Comparison of ENCODE assay signal across 11 cellular contexts in genomic region chr19:18225355-18225701, GRCh38. TPM values are rescaled to one million over a fixed set of nuclear protein-coding genes. Genes with fewer than 3 reads are reported as not detected.
DNase-seq lines count a peak whose midpoint lies in the region; ATAC-seq and TF ChIP-seq lines count a peak whose summit lies in the region.
"Had no signal": no experiment of that assay in that cellular context is flagged by ENCODE, and none has a peak within 500 bp of the region (broad histone marks: within the 10 kb centered on the region; RNA-seq: fewer than 3 reads in every experiment).

No MANE protein-coding gene starts in this region.

- H3T11ph ChIP-seq in H9 (ENCODE audit: low read length): no peak overlapping the region

- no CpG with 5 or more reads among the region's 16 CpGs for WGBS in H9 (ENCODE audit: extremely low coverage, insufficient read length, low lambda C conversion rate)

- no peak overlapping the region for H2BK15ac ChIP-seq in H9 (ENCODE audit: low read depth, low read length)

- POLR2A ChIA-PET in T-cell (lab: Charles Lee): no interaction called here

- no peaks in the 10 kb centered on the region for H3K36me3 ChIP-seq in skeletal muscle tissue (ENCODE audit: control insufficient read depth in 3 of 3, insufficient read depth in 3 of 3, low read length in 3 of 3)

- H2AFZ ChIP-seq in H9 (ENCODE audit: low read length): no peak overlapping the region

- H3K23me2 ChIP-seq in H9 (ENCODE audit: insufficient read length, low read depth, low read length, poor library complexity, severe bottlenecking): peaks cover 4% of the 10 kb centered on the region

- no peak overlapping the region for H2BK20ac ChIP-seq in H9 (ENCODE audit: low read depth, low read length, poor library complexity, severe bottlenecking)

- H2BK120ac ChIP-seq in H9 (ENCODE audit: low read depth, low read length, poor library complexity, severe bottlenecking): no peak overlapping the region

- H3K4me3 ChIP-seq in skeletal muscle tissue (ENCODE audit: low read length in 3 of 3): peak overlapping the region in 2 of 3 donors; percentile 29 to 69

- peak overlapping the region; percentile 60 for H3K4me2 ChIP-seq in H9 (ENCODE audit: insufficient read depth, insufficient read length, low read length)

- H4K91ac ChIP-seq in H9 (ENCODE audit: insufficient read length, low read depth, low read length): no peak overlapping the region

- H4K5ac ChIP-seq in H9 (ENCODE audit: insufficient read length, low read depth, low read length): no peak overlapping the region

- no peak overlapping the region; the same call in 1 of the 2 replicates for H3K14ac ChIP-seq in H9 (ENCODE audit: insufficient read depth, low read length)

- H2BK12ac ChIP-seq in H9 (ENCODE audit: insufficient read length, low read depth, low read length): no peak overlapping the region

- H3K4me3 Mint-ChIP-seq in H9 (peak overlapping the region; percentile 78 to 97), T-cell (peak overlapping the region; percentile 3 to 92 (median 21)), glutamatergic neuron (ENCODE audit: unreplicated experiment) (peak overlapping the region; percentile 94)
- no peak overlapping the region for H3K4me3 Mint-ChIP-seq in activated T-helper 2 cell treated with anti-CD3 and anti-CD28 coated beads, Interferon-gamma antibody, Interleukin-2, Interleukin-4, amounts not matched to agents 10 μg/mL and 5 μg/mL and 100 μg/mL, durations not matched to agents 14 hours and 24 hours and 36 hours (ENCODE audit: low read depth)

- H3K27ac ChIP-seq in H9 (ENCODE audit: insufficient read length, low read depth, low read length) (no peak overlapping the region), skeletal muscle tissue (ENCODE audit: low read depth, low read length) (peak overlapping the region; percentile 87)

- ATAC-seq in T-cell (replicated peaks in 1 of 4) (no peak), GM18517 (IDR thresholded peaks at IDR 0.05; ENCODE audit: unreplicated experiment) (no peak)

- H2BK5ac ChIP-seq in H9 (ENCODE audit: insufficient read length, low read length): no peak overlapping the region

- H3K27me3 Mint-ChIP-seq in H9 (ENCODE audit: low read depth) (peaks cover 37% of the 10 kb centered on the region), T-cell (peaks cover 46 to 73% of the 10 kb centered on the region in 2 donors), glutamatergic neuron (ENCODE audit: unreplicated experiment) (peaks cover 12% of the 10 kb centered on the region)
- peaks cover 48% of the 10 kb centered on the region for H3K27me3 Mint-ChIP-seq in activated T-helper 2 cell treated with anti-CD3 and anti-CD28 coated beads, Interferon-gamma antibody, Interleukin-2, Interleukin-4, amounts not matched to agents 10 μg/mL and 5 μg/mL and 100 μg/mL, durations not matched to agents 14 hours and 24 hours and 36 hours (ENCODE audit: low read depth)

- CTCF ChIA-PET in T-cell (lab: Charles Lee): no interaction called here

- H2AK5ac ChIP-seq in H9 (ENCODE audit: insufficient read length, low read length): no peak overlapping the region

- H3K9me3 ChIP-seq in H9 (ENCODE audit: control insufficient read depth, low read depth, low read length): no peaks in the 10 kb centered on the region
- H3K9me3 ChIP-seq in skeletal muscle tissue (ENCODE audit: control insufficient read depth in 3 of 3, low read length in 3 of 3): no peaks in the 10 kb centered on the region

- no peaks in the 10 kb centered on the region for H4K20me1 ChIP-seq in H9 (ENCODE audit: control insufficient read depth, insufficient read depth, insufficient read length)

- H3K4ac ChIP-seq in H9 (ENCODE audit: low read depth, low read length): no peak overlapping the region

- peaks cover 2% of the 10 kb centered on the region; the same call in 1 of the 2 replicates for H3K27me3 ChIP-seq in H9 (ENCODE audit: insufficient read depth, low read length)
- H3K27me3 ChIP-seq in skeletal muscle tissue (ENCODE audit: control insufficient read depth in 3 of 3, insufficient read depth in 3 of 3, low read length in 3 of 3): peaks cover 0 to 29% (median 20%) of the 10 kb centered on the region in 3 donors

- no peak overlapping the region for H3K56ac ChIP-seq in H9 (ENCODE audit: insufficient read length, low read depth, low read length)

- no peak for DNase-seq in H9
- DNase-seq in T-cell: no peak
- no peak for DNase-seq in glutamatergic neuron
- DNase-seq in activated T-helper 2 cell treated with anti-CD3 and anti-CD28 coated beads, Interferon-gamma antibody, Interleukin-2, Interleukin-4, amounts not matched to agents 10 μg/mL and 5 μg/mL and 100 μg/mL, durations not matched to agents 14 hours and 24 hours and 36 hours (ENCODE audit: low spot score): no peak
- DNase-seq in NCI-H2171 treated with DMSO at 0.1 percent for 48 hours (lab: John Stamatoyannopoulos, UW): no peak
- DNase-seq: DMS79, MV-4-11, T1000 had no signal

- H3K9me3 Mint-ChIP-seq in H9 (peaks cover 0 to 2% of the 10 kb centered on the region in 2 experiments; a peak in 2 of 5 replicates), T-cell (no peaks in the 10 kb centered on the region), glutamatergic neuron (ENCODE audit: unreplicated experiment) (peaks cover 8% of the 10 kb centered on the region)
- H3K9me3 Mint-ChIP-seq in activated T-helper 2 cell treated with anti-CD3 and anti-CD28 coated beads, Interferon-gamma antibody, Interleukin-2, Interleukin-4, amounts not matched to agents 10 μg/mL and 5 μg/mL and 100 μg/mL, durations not matched to agents 14 hours and 24 hours and 36 hours: no peaks in the 10 kb centered on the region

- H3K4me1 ChIP-seq in H9 (ENCODE audit: insufficient read depth, low read length): no peaks in the 10 kb centered on the region
- H3K4me1 ChIP-seq in skeletal muscle tissue (ENCODE audit: control insufficient read depth in 3 of 3, insufficient read depth in 3 of 3, low read length in 3 of 3): peaks cover 36 to 43% (median 38%) of the 10 kb centered on the region in 3 donors

- H3K79me1 ChIP-seq in H9 (ENCODE audit: insufficient read depth, low read depth, low read length, poor library complexity, severe bottlenecking): no peaks in the 10 kb centered on the region

- H3K4me1 Mint-ChIP-seq in H9: peaks cover 28 to 39% of the 10 kb centered on the region in 2 experiments
- peaks cover 20 to 31% (median 22%) of the 10 kb centered on the region in 3 donors for H3K4me1 Mint-ChIP-seq in T-cell
- peaks cover 10% of the 10 kb centered on the region for H3K4me1 Mint-ChIP-seq in glutamatergic neuron (ENCODE audit: low read depth, unreplicated experiment)
- peaks cover 8% of the 10 kb centered on the region for H3K4me1 Mint-ChIP-seq in activated T-helper 2 cell treated with anti-CD3 and anti-CD28 coated beads, Interferon-gamma antibody, Interleukin-2, Interleukin-4, amounts not matched to agents 10 μg/mL and 5 μg/mL and 100 μg/mL, durations not matched to agents 14 hours and 24 hours and 36 hours (ENCODE audit: low read depth)

- H3K18ac ChIP-seq in H9 (ENCODE audit: insufficient read length, low read depth, low read length): no peak overlapping the region

- H4K8ac ChIP-seq in H9 (replicated peaks; ENCODE audit: insufficient read length, low read depth, low read length): no peak overlapping the region

- H3K23ac ChIP-seq in H9 (ENCODE audit: insufficient read length, low read depth, low read length): no peak overlapping the region

- TF ChIP-seq CTCF in H9 (conservative IDR thresholded peaks at IDR 0.05): no peak
- TF ChIP-seq CTCF in glutamatergic neuron (IDR thresholded peaks at IDR 0.05; ENCODE audit: partially characterized antibody, unreplicated experiment): no peak

- H3K9ac ChIP-seq in H9 (ENCODE audit: extremely low read depth, insufficient read length, low read length): no peak overlapping the region
- peak overlapping the region in 2 of 3 donors; percentile 68 to 79 for H3K9ac ChIP-seq in skeletal muscle tissue (ENCODE audit: low read depth in 1 of 3, low read length in 3 of 3)

- no peaks in the 10 kb centered on the region; a peak in 1 of 7 replicates for H3K36me3 Mint-ChIP-seq in H9 (ENCODE audit: insufficient read depth in 1 of 3, low read depth in 3 of 3)
- no peaks in the 10 kb centered on the region for H3K36me3 Mint-ChIP-seq in T-cell
- H3K36me3 Mint-ChIP-seq in glutamatergic neuron (ENCODE audit: unreplicated experiment): no peaks in the 10 kb centered on the region
- H3K36me3 Mint-ChIP-seq in activated T-helper 2 cell treated with anti-CD3 and anti-CD28 coated beads, Interferon-gamma antibody, Interleukin-2, Interleukin-4, amounts not matched to agents 10 μg/mL and 5 μg/mL and 100 μg/mL, durations not matched to agents 14 hours and 24 hours and 36 hours (ENCODE audit: low read depth): no peaks in the 10 kb centered on the region

- H3K79me2 ChIP-seq in H9 (ENCODE audit: insufficient read depth, low read length): no peaks in the 10 kb centered on the region

- H3K27ac Mint-ChIP-seq in H9: no peak overlapping the region
- no peak overlapping the region for H3K27ac Mint-ChIP-seq in T-cell
- H3K27ac Mint-ChIP-seq in glutamatergic neuron (ENCODE audit: unreplicated experiment): peak overlapping the region; percentile 94
- H3K27ac Mint-ChIP-seq in activated T-helper 2 cell treated with anti-CD3 and anti-CD28 coated beads, Interferon-gamma antibody, Interleukin-2, Interleukin-4, amounts not matched to agents 10 μg/mL and 5 μg/mL and 100 μg/mL, durations not matched to agents 14 hours and 24 hours and 36 hours: no peak overlapping the region

- intact Hi-C loops in activated T-helper 2 cell treated with anti-CD3 and anti-CD28 coated beads, Interferon-gamma antibody, Interleukin-2, Interleukin-4, amounts not matched to agents 10 μg/mL and 5 μg/mL and 100 μg/mL, durations not matched to agents 14 hours and 24 hours and 36 hours (cut with micrococcal nuclease): no loop called here

RNA-seq across cellular contexts. Expression of gene PDE4C, which starts 0.9 kb away (rescaled TPM):
- total RNA-seq in H9 (2021) (1.4 and 1.8 TPM in 2 replicates), T-cell (not detected), glutamatergic neuron (ENCODE audit: unreplicated experiment) (69.8 TPM), skeletal muscle tissue (2.1 TPM)
- total RNA-seq in activated T-helper 2 cell treated with anti-CD3 and anti-CD28 coated beads, Interferon-gamma antibody, Interleukin-2, Interleukin-4, amounts not matched to agents 10 μg/mL and 5 μg/mL and 100 μg/mL, durations not matched to agents 14 hours and 24 hours and 36 hours: 0.14 TPM in 2 replicates

RNA-seq across cellular contexts. Expression of gene RAB3A, which starts 21.5 kb away (rescaled TPM):
- total RNA-seq in H9 (2021) (6.8 and 8.5 TPM in 2 replicates), T-cell (1 to 10 TPM; 4.7 to 8.3 (median 5.6) TPM), glutamatergic neuron (ENCODE audit: unreplicated experiment) (77.4 TPM), skeletal muscle tissue (0.52 TPM)
- 6.3 and 7.4 TPM in 2 replicates for total RNA-seq in activated T-helper 2 cell treated with anti-CD3 and anti-CD28 coated beads, Interferon-gamma antibody, Interleukin-2, Interleukin-4, amounts not matched to agents 10 μg/mL and 5 μg/mL and 100 μg/mL, durations not matched to agents 14 hours and 24 hours and 36 hours

RNA-seq across cellular contexts. Expression of gene MPV17L2, which starts 32.3 kb away (rescaled TPM):
- total RNA-seq in H9 (2021): 22.4 and 26.4 TPM in 2 replicates
- total RNA-seq in T-cell: 1 to 10 TPM; 3.8 to 8.2 (median 8.1) TPM
- 17.9 TPM for total RNA-seq in glutamatergic neuron (ENCODE audit: unreplicated experiment)
- 4.2 TPM for total RNA-seq in skeletal muscle tissue
- 14.5 and 14.8 TPM in 2 replicates for total RNA-seq in activated T-helper 2 cell treated with anti-CD3 and anti-CD28 coated beads, Interferon-gamma antibody, Interleukin-2, Interleukin-4, amounts not matched to agents 10 μg/mL and 5 μg/mL and 100 μg/mL, durations not matched to agents 14 hours and 24 hours and 36 hours

RNA-seq across cellular contexts. Expression of gene IQCN, which starts 48.9 kb away (rescaled TPM):
- total RNA-seq in H9 (2021): 0.39 and 0.48 TPM in 2 replicates
- total RNA-seq in T-cell: 10 to 100 TPM in 2 of 5 donors, 1 to 10 TPM in 3; 4.1 to 42.8 (median 6.3) TPM
- total RNA-seq in glutamatergic neuron (ENCODE audit: unreplicated experiment): 23.6 TPM
- 0.52 TPM for total RNA-seq in skeletal muscle tissue
- total RNA-seq in activated T-helper 2 cell treated with anti-CD3 and anti-CD28 coated beads, Interferon-gamma antibody, Interleukin-2, Interleukin-4, amounts not matched to agents 10 μg/mL and 5 μg/mL and 100 μg/mL, durations not matched to agents 14 hours and 24 hours and 36 hours: 2.9 and 3.3 TPM in 2 replicates
- total RNA-seq: pulmonary artery endothelial cell had no signal

RNA-seq across cellular contexts. Expression of gene IFI30, which starts 51.7 kb away (rescaled TPM):
- total RNA-seq in H9 (2021) (23.6 and 28.0 TPM in 2 replicates), T-cell (10 to 100 TPM in 1 of 5 donors, 1 to 10 TPM in 4; 3.2 to 11.8 (median 5.1) TPM), glutamatergic neuron (ENCODE audit: unreplicated experiment) (0.76 TPM), skeletal muscle tissue (3.7 TPM)
- total RNA-seq in activated T-helper 2 cell treated with anti-CD3 and anti-CD28 coated beads, Interferon-gamma antibody, Interleukin-2, Interleukin-4, amounts not matched to agents 10 μg/mL and 5 μg/mL and 100 μg/mL, durations not matched to agents 14 hours and 24 hours and 36 hours: 37.0 and 41.2 TPM in 2 replicates

Comparison
In these comparisons a context has a peak if more than half of its experiments do, and no peak if none do; other contexts are left out.
1. RNA of gene PDE4C, which starts 0.9 kb away (total RNA-seq): 69.8 TPM in glutamatergic neuron (single experiment); 2.1 TPM in skeletal muscle tissue (single experiment), 1.4 to 1.8 TPM in H9, 0.14 TPM in activated T-helper 2 cell treated with anti-CD3 and anti-CD28 coated beads, Interferon-gamma antibody, Interleukin-2, Interleukin-4, amounts not matched to agents 10 μg/mL and 5 μg/mL and 100 μg/mL, durations not matched to agents 14 hours and 24 hours and 36 hours and not detected in T-cell; every median in the first group is over 10 times any median in the second.